ENCODE assay signal across 8 cellular contexts in the genomic region with DNA sequence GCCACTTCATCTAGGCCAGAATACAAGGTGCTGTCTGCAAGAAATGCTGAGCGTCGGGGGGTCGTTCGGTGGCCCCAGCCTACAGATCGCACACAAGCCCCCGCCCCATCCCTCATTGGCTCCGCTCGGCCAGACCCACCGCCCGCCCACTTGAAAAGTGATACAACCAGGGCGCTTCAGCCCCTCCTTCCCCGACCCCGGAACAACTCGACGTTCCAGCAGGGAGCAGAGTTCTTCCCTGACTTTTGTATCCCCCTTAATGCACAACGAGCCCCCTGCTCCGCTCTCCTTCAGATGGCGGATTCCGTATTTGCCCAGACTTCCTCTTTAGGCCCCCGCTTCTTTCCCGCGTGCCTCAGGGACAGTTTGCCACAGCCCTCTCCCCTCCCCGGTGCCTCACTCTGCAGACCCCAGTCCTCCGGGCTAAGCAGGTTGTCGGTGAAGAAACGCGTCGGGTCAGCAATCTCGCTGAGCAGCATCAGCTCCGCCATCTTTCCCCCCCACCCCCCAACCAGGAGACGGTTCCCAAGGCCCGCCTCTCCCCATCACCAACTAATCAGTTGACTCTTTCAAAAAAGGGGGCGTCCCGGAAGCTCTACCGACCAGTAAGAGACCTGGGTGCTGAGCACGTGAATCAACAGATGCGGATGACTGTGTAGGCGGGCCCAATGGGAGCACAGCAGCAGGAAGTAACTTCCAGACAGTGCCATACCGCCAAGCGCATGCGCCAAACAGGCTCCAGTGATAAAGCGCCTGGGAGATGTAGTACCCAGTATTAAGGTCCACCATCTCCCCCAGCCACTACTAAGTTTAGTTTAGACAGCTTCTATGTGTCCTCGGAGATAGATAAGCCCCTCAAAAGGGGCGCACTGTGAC. TPM values are rescaled to one million over a fixed set of nuclear protein-coding genes. Genes with fewer than 3 reads are reported as not detected.
DNase-seq lines count a peak whose midpoint lies in the region; ATAC-seq and TF ChIP-seq lines count a peak whose summit lies in the region.

A gene (minus strand): TSS at position 530 of the 876 bp plus-strand sequence. CDS start 39 bp downstream, at position 491.

- intact Hi-C loops in left ventricle myocardium inferior (cut with micrococcal nuclease): no loop called here

- H3K27me3 Mint-ChIP-seq in T-helper 17 cell (no peaks in the 10 kb centered on the region), progenitor cell of endocrine pancreas (no peaks in the 10 kb centered on the region)

- TF ChIP-seq CTCF in left ventricle myocardium inferior (IDR thresholded peaks at IDR 0.05; ENCODE audit: borderline replicate concordance): no peak
- no peak for TF ChIP-seq CTCF in progenitor cell of endocrine pancreas (IDR thresholded peaks at IDR 0.05; ENCODE audit: unreplicated experiment)

- peaks cover 47% of the 10 kb centered on the region for H3K4me1 ChIP-seq in left ventricle myocardium inferior

- DNase-seq in NCI-H1694 treated with DMSO at 0.1 percent for 48 hours (lab: John Stamatoyannopoulos, UW) (peak; percentile 96), T-helper 17 cell (peak; percentile 88 to 95 (median 93)), amygdala (lab: John Stamatoyannopoulos, UW) (peak; percentile 57 to 100 (median 98)), left ventricle myocardium inferior (peak; percentile 98), progenitor cell of endocrine pancreas (ENCODE audit: low spot score, unreplicated experiment) (peak; percentile 86), ureter (ENCODE audit: low spot score) (peak; percentile 99)

- peak within 1 kb of the TSS; percentile 93 for H3K27ac ChIP-seq in left ventricle myocardium inferior (replicated peaks)

- TF ChIP-seq POLR2A in GM15510 (IDR thresholded peaks at IDR 0.05; ENCODE audit: borderline replicate concordance, extremely low read depth, insufficient read length): peak; percentile 60

- no peaks in the 10 kb centered on the region for H3K9me3 Mint-ChIP-seq in progenitor cell of endocrine pancreas (ENCODE audit: low read depth)

- peaks cover 7% of the 10 kb centered on the region for H3K36me3 Mint-ChIP-seq in T-helper 17 cell (ENCODE audit: low read depth)
- H3K36me3 Mint-ChIP-seq in progenitor cell of endocrine pancreas (ENCODE audit: insufficient read depth): peaks cover 13% of the 10 kb centered on the region

- H3K27me3 ChIP-seq in left ventricle myocardium inferior (ENCODE audit: low read depth): no peaks in the 10 kb centered on the region

- H3K4me3 Mint-ChIP-seq in T-helper 17 cell (peak within 1 kb of the TSS; percentile 98), progenitor cell of endocrine pancreas (ENCODE audit: low read depth) (peak within 1 kb of the TSS; percentile 100)

- H3K9me3 ChIP-seq in T-helper 17 cell (ENCODE audit: control insufficient read depth, low read length, poor library complexity, severe bottlenecking) (no peaks in the 10 kb centered on the region), left ventricle myocardium inferior (replicated peaks) (no peaks in the 10 kb centered on the region)

- ATAC-seq in HG02885 (IDR thresholded peaks at IDR 0.05; ENCODE audit: poor library complexity, unreplicated experiment) (peak; percentile 81), T-helper 17 cell (peak; percentile 96)

- H3K4me1 Mint-ChIP-seq in T-helper 17 cell (peaks cover 28% of the 10 kb centered on the region), progenitor cell of endocrine pancreas (ENCODE audit: low read depth) (peaks cover 27% of the 10 kb centered on the region)

- H3K36me3 ChIP-seq in left ventricle myocardium inferior: peaks cover 37% of the 10 kb centered on the region

- peak within 1 kb of the TSS; percentile 94 for H3K27ac Mint-ChIP-seq in T-helper 17 cell
- peak within 1 kb of the TSS; percentile 99 for H3K27ac Mint-ChIP-seq in progenitor cell of endocrine pancreas

- peak within 1 kb of the TSS; percentile 84 for H3K4me3 ChIP-seq in left ventricle myocardium inferior

RNA-seq across cellular contexts. Expression of the gene that starts here (rescaled TPM):
- total RNA-seq in T-helper 17 cell: 100 to 1,000 TPM; 107 to 117 TPM
- total RNA-seq in left ventricle myocardium inferior: 29.1 TPM
- total RNA-seq in progenitor cell of endocrine pancreas: 89.4 and 95.0 TPM in 2 replicates
- 121 TPM for total RNA-seq in ureter

Comparison
In these comparisons a context has a peak if more than half of its experiments do, and no peak if none do; other contexts are left out.
1. Peak in every context shown above with its lines: DNase-seq, ATAC-seq, H3K4me3 ChIP-seq and H3K27ac ChIP-seq.